16 cellular contexts compared by ENCODE assay signal in genomic region chr15:56760186-56760585, GRCh38. TPM values are rescaled to one million over a fixed set of nuclear protein-coding genes. Genes with fewer than 3 reads are reported as not detected.
A peak's percentile ranks its signal among the peaks of the same experiment; 100 is the strongest.
DNase-seq lines count a peak whose midpoint lies in the region; ATAC-seq and TF ChIP-seq lines count a peak whose summit lies in the region.
"Had no signal": no experiment of that assay in that cellular context is flagged by ENCODE, and none has a peak within 500 bp of the region (broad histone marks: within the 10 kb centered on the region; RNA-seq: fewer than 3 reads in every experiment).

No MANE protein-coding gene starts in this region.

- TF ChIP-seq CTCF in HFFc6 (IDR thresholded peaks at IDR 0.05) = no peak
- no peak for TF ChIP-seq CTCF in neutrophil (IDR thresholded peaks at IDR 0.05)

- H3K27ac Mint-ChIP-seq in HFFc6 = peak overlapping the region; percentile 87
- H3K27ac Mint-ChIP-seq: activated CD8-positive, alpha-beta T cell treated with anti-CD3 and anti-CD28 coated beads for 36 hours; CD8-positive, alpha-beta T cell; stimulated activated naive CD8-positive, alpha-beta T cell treated with anti-CD3 and anti-CD28 coated beads, Interleukin-15, amount 100 ng/mL, for 72 hours had no signal

- no peaks in the 10 kb centered on the region for H3K9me3 Mint-ChIP-seq in HFFc6
- H3K9me3 Mint-ChIP-seq: activated CD8-positive, alpha-beta T cell treated with anti-CD3 and anti-CD28 coated beads for 36 hours; CD8-positive, alpha-beta T cell; stimulated activated naive CD8-positive, alpha-beta T cell treated with anti-CD3 and anti-CD28 coated beads, Interleukin-15, amount 100 ng/mL, for 72 hours had no signal

- H3K9me3 ChIP-seq in SK-N-MC (ENCODE audit: low read depth, low read length) = no peaks in the 10 kb centered on the region
- H3K9me3 ChIP-seq in neutrophil = no peaks in the 10 kb centered on the region
- H3K9me3 ChIP-seq: lower lobe of right lung had no signal

- peak; percentile 45 for DNase-seq in HFFc6
- DNase-seq in SK-N-MC (ENCODE audit: low read depth, low spot score) = peak; percentile 48
- DNase-seq in epithelial cell of prostate (ENCODE audit: low read depth, low spot score) = no peak
- no peak for DNase-seq in SKM-1 treated with dmso at 0.1 percent for 144 hours (lab: John Stamatoyannopoulos, UW; ENCODE audit: unreplicated experiment)
- DNase-seq in NOMO-1 (lab: John Stamatoyannopoulos, UW; ENCODE audit: unreplicated experiment in 2 of 2) = no peak
- DNase-seq in stimulated activated CD4-positive, alpha-beta T cell treated with anti-CD3 and anti-CD28 coated beads, Interleukin-12 subunit alpha, Interleukin-12 subunit beta, amount 100 ng/mL, for 4 hours = no peak
- DNase-seq: activated CD8-positive, alpha-beta T cell treated with anti-CD3 and anti-CD28 coated beads for 36 hours; activated effector memory CD4-positive, alpha-beta T cell treated with anti-CD3 and anti-CD28 coated beads, Interleukin-2, amount 50 U/mL, for 16 hours; CD8-positive, alpha-beta T cell; GDM1; lower lobe of right lung; NCI-H146; SHP77; stimulated activated naive CD8-positive, alpha-beta T cell treated with anti-CD3 and anti-CD28 coated beads, Interleukin-15, amount 100 ng/mL, for 72 hours had no signal

- peaks cover 53% of the 10 kb centered on the region for H3K4me1 Mint-ChIP-seq in HFFc6 (ENCODE audit: low read depth)

- no peaks in the 10 kb centered on the region for H3K36me3 Mint-ChIP-seq in HFFc6 (ENCODE audit: low read depth)
- H3K36me3 Mint-ChIP-seq: CD8-positive, alpha-beta T cell had no signal

- H3K27me3 ChIP-seq in neutrophil = no peaks in the 10 kb centered on the region

- H3K4me1 ChIP-seq in neutrophil (ENCODE audit: control insufficient read depth in 1 of 2, insufficient read depth in 1 of 2, low read depth in 1 of 2, low read length in 1 of 2) = peaks cover 74 to 77% of the 10 kb centered on the region in 2 experiments

- peak overlapping the region; percentile 75; the same call in 1 of the 2 replicates for H3K4me3 Mint-ChIP-seq in HFFc6
- H3K4me3 Mint-ChIP-seq: activated CD8-positive, alpha-beta T cell treated with anti-CD3 and anti-CD28 coated beads for 36 hours; CD8-positive, alpha-beta T cell; stimulated activated naive CD8-positive, alpha-beta T cell treated with anti-CD3 and anti-CD28 coated beads, Interleukin-15, amount 100 ng/mL, for 72 hours had no signal

- H3K27ac ChIP-seq in SK-N-MC (peak overlapping the region; percentile 79), epithelial cell of prostate (peak overlapping the region; percentile 27), neutrophil (peak overlapping the region; percentile 78)
- H3K27ac ChIP-seq: lower lobe of right lung had no signal

- H3K4me3 ChIP-seq in SK-N-MC (peak overlapping the region; percentile 17; the same call in 1 of the 2 replicates), neutrophil (ENCODE audit: low read depth in 1 of 2, low read length in 1 of 2) (peak overlapping the region in 1 of 2 experiments; percentile 5)
- H3K4me3 ChIP-seq: lower lobe of right lung had no signal

- no peaks in the 10 kb centered on the region for H3K36me3 ChIP-seq in SK-N-MC (ENCODE audit: insufficient read depth, low read length)
- no peaks in the 10 kb centered on the region for H3K36me3 ChIP-seq in neutrophil
- H3K36me3 ChIP-seq: lower lobe of right lung had no signal

- no peak for ATAC-seq in HG02973 (IDR thresholded peaks at IDR 0.05; ENCODE audit: unreplicated experiment)
- ATAC-seq: activated CD8-positive, alpha-beta T cell treated with anti-CD3 and anti-CD28 coated beads for 36 hours; CD8-positive, alpha-beta T cell; lower lobe of right lung; stimulated activated naive CD8-positive, alpha-beta T cell treated with anti-CD3 and anti-CD28 coated beads, Interleukin-15, amount 100 ng/mL, for 72 hours had no signal

- no peaks in the 10 kb centered on the region for H3K27me3 Mint-ChIP-seq in HFFc6 (ENCODE audit: insufficient read depth)
- H3K27me3 Mint-ChIP-seq: stimulated activated naive CD8-positive, alpha-beta T cell treated with anti-CD3 and anti-CD28 coated beads, Interleukin-15, amount 100 ng/mL, for 72 hours had no signal

- H3K9ac ChIP-seq in SK-N-MC (ENCODE audit: insufficient read length) = no peak overlapping the region

RNA-seq across cellular contexts. Expression of gene ZNF280D, which starts 26.9 kb away (rescaled TPM):
- 10 to 100 TPM; 21.8 to 29.6 (median 25.5) TPM for total RNA-seq in HFFc6 (2021; fragmentation: NEBNext Ultra II Directional; extraction: Animal tissue kit (Norgen Biotek cat#: 25700))

Comparison
In these comparisons a context has a peak if more than half of its experiments do, and no peak if none do; other contexts are left out.
1. DNase-seq: peak in HFFc6 (single experiment) and SK-N-MC (single experiment); none in epithelial cell of prostate (single experiment), SKM-1 treated with dmso at 0.1 percent for 144 hours (single experiment), NOMO-1 (0 of 2) and stimulated activated CD4-positive, alpha-beta T cell treated with anti-CD3 and anti-CD28 coated beads, Interleukin-12 subunit alpha, Interleukin-12 subunit beta, amount 100 ng/mL, for 4 hours (single experiment).
2. H3K27ac ChIP-seq: peak in every context shown above with its lines; median percentile 79 in SK-N-MC; 78 in neutrophil; 27 in epithelial cell of prostate.